Comparison of ENCODE assay signal across 19 cellular contexts in the genomic region with DNA sequence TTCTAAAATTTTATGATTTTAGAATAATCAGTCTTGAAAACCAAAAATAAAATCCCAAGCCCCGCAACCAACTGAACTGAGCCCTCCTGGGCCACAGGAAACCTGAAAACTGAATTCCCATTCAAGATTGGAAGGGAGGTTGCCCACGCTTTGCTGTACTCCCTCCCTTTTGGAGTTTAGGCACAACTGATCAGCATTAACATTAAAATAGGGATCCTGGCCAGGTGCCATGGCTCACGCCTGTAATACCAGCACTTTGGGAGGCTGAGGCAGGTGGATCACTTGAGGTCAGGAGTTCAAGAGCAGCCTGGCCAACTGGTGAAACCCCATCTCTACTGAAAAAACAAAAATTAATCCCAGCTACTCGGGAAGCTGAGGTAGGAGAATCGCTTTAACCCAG.
"Had no signal": no experiment of that assay in that cellular context is flagged by ENCODE, and none has a peak within 500 bp of the region (broad histone marks: within the 10 kb centered on the region; RNA-seq: fewer than 3 reads in every experiment).

No MANE protein-coding gene starts in this region.

- DNase-seq: effector CD4-positive, alpha-beta T cell; endodermal cell; erythroblast; foreskin keratinocyte; head of caudate nucleus; islet precursor cell; natural killer cell; posterior cingulate gyrus; spleen; stimulated activated CD4-positive, alpha-beta T cell treated with anti-CD3 and anti-CD28 coated beads, Interleukin-15, amount 100 ng/mL, for 24 hours; stimulated activated CD4-positive, alpha-beta T cell treated with anti-CD3 and anti-CD28 coated beads, Interleukin-1b, Interleukin-23, amount 100 ng/mL, for 48 hours; stimulated activated CD4-positive, alpha-beta T cell treated with anti-CD3 and anti-CD28 coated beads, Interleukin-4, amount 100 ng/mL, for 24 hours; stimulated activated naive CD8-positive, alpha-beta T cell treated with anti-CD3 and anti-CD28 coated beads, Interleukin-15, amount 100 ng/mL, for 72 hours; trophoblast cell had no signal

- H3K4me3 Mint-ChIP-seq: endodermal cell; mesothelial cell of epicardium; natural killer cell; neural crest cell; stimulated activated memory B cell treated with anti-CD40 and anti-IgM and Interleukin-4, amounts not matched to agents 10 μg/mL and 1 μg/mL and 100 μg/mL, for 72 hours; stimulated activated naive CD8-positive, alpha-beta T cell treated with anti-CD3 and anti-CD28 coated beads, Interleukin-15, amount 100 ng/mL, for 72 hours had no signal

- H3K27ac Mint-ChIP-seq: endodermal cell; mesothelial cell of epicardium; natural killer cell; stimulated activated memory B cell treated with anti-CD40 and anti-IgM and Interleukin-4, amounts not matched to agents 10 μg/mL and 1 μg/mL and 100 μg/mL, for 72 hours had no signal

- H3K27me3 Mint-ChIP-seq: stimulated activated memory B cell treated with anti-CD40 and anti-IgM and Interleukin-4, amounts not matched to agents 10 μg/mL and 1 μg/mL and 100 μg/mL, for 72 hours; stimulated activated naive CD8-positive, alpha-beta T cell treated with anti-CD3 and anti-CD28 coated beads, Interleukin-15, amount 100 ng/mL, for 72 hours had no signal

- H3K4me1 Mint-ChIP-seq: mesothelial cell of epicardium; neural crest cell; stimulated activated memory B cell treated with anti-CD40 and anti-IgM and Interleukin-4, amounts not matched to agents 10 μg/mL and 1 μg/mL and 100 μg/mL, for 72 hours; stimulated activated naive CD8-positive, alpha-beta T cell treated with anti-CD3 and anti-CD28 coated beads, Interleukin-15, amount 100 ng/mL, for 72 hours had no signal

- H3K36me3 Mint-ChIP-seq: natural killer cell had no signal

- ATAC-seq: foreskin keratinocyte; left lobe of liver; natural killer cell; sciatic nerve; stimulated activated memory B cell treated with anti-CD40 and anti-IgM and Interleukin-4, amounts not matched to agents 10 μg/mL and 1 μg/mL and 100 μg/mL, for 72 hours; stimulated activated naive CD8-positive, alpha-beta T cell treated with anti-CD3 and anti-CD28 coated beads, Interleukin-15, amount 100 ng/mL, for 72 hours had no signal

- H3K9me3 Mint-ChIP-seq: natural killer cell, neural crest cell had no signal
